In the genomic region with DNA sequence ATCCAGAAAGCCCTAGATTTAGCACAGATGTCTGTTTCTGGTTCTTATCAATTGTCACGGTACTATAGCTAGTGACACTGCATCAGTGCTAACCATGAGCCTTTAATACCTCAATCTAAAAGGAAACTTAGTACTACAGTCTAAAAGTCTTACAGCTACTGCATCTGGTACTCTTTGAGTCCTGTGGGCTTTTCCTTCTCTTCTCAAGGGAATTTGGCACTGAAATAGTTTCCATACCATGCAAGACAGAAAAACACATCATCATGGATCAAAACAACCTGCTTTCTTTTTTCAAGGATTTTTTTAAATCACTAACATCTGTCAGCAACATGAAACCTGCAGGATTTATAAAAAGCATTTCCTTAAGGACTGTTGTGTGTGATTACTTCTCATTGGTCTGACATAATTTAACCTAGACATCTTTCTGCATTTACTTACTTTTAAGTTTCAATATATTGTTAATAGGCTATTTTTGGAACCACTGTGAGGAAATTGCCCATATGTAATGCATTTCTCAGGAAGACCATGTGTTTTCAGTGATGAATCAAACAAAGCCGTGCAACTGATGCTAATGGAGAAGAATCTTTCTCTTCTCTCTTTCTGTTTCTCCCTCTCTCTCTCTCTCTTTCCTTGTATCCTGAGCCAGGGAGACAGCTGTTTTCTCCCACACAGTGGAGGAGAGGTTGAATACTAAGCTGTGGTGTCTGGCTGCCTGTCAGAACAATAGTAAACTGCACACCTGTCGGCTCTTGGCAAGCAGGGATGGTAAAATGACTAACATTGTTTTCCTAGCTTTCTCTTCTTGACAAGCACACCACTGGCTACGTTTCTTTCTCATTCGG, we compare ENCODE assay signal across 9 cellular contexts.
DNase-seq lines count a peak whose midpoint lies in the region; ATAC-seq and TF ChIP-seq lines count a peak whose summit lies in the region.
"Had no signal": no experiment of that assay in that cellular context is flagged by ENCODE, and none has a peak within 500 bp of the region (broad histone marks: within the 10 kb centered on the region; RNA-seq: fewer than 3 reads in every experiment).

No MANE protein-coding gene starts in this region.

- ATAC-seq in GM23338, result peak; percentile 37; the same call in 2 of the 3 replicates
- ATAC-seq in GM19395 (IDR thresholded peaks at IDR 0.05; ENCODE audit: unreplicated experiment), result no peak

- TF ChIP-seq CTCF in GM23338 (conservative IDR thresholded peaks at IDR 0.05; ENCODE audit: low read depth in 2 of 2), result no peak
- no peak for TF ChIP-seq CTCF in dorsolateral prefrontal cortex (IDR thresholded peaks at IDR 0.05 in 54 of 56, conservative IDR thresholded peaks at IDR 0.05 in 2 of 56; ENCODE audit: low read depth in 1 of 56, partially characterized antibody in 56 of 56)
- no peak for TF ChIP-seq CTCF in osteocyte (IDR thresholded peaks at IDR 0.05)

- intact Hi-C loops in dorsolateral prefrontal cortex (cut with DNase I), result no loop called here

- H3K36me3 ChIP-seq in GM23338 (ENCODE audit: insufficient read depth), result no peaks in the 10 kb centered on the region

- no peaks in the 10 kb centered on the region for H3K27me3 ChIP-seq in GM23338 (ENCODE audit: insufficient read depth)
- H3K27me3 ChIP-seq in dorsolateral prefrontal cortex, result no peaks in the 10 kb centered on the region

- peak; percentile 17 for DNase-seq in GM23338 (ENCODE audit: low spot score)
- peak; percentile 65 to 76 for DNase-seq in NCI-H524 (lab: John Stamatoyannopoulos, UW)
- peak in 2 of 10 donors; percentile 14 to 43 for DNase-seq in dorsolateral prefrontal cortex
- no peak for DNase-seq in osteocyte (ENCODE audit: extremely low spot score, unreplicated experiment)
- no peak for DNase-seq in germinal center (ENCODE audit: low spot score)
- DNase-seq in activated CD8-positive, alpha-beta memory T cell treated with anti-CD3 and anti-CD28 coated beads for 24 hours, result no peak
- no peak for DNase-seq in KG1 (lab: John Stamatoyannopoulos, UW)

- H3K4me3 Mint-ChIP-seq in GM23338 (no peak overlapping the region), osteocyte (ENCODE audit: unreplicated experiment) (peak overlapping the region; percentile 70)
- H3K4me3 Mint-ChIP-seq: activated naive CD8-positive, alpha-beta T cell had no signal

- no peaks in the 10 kb centered on the region for H3K79me2 ChIP-seq in GM23338 (replicated peaks; ENCODE audit: insufficient read depth)

- H3K9me3 Mint-ChIP-seq in GM23338, result peaks cover 12% of the 10 kb centered on the region
- H3K9me3 Mint-ChIP-seq in osteocyte (ENCODE audit: unreplicated experiment), result peaks cover 14% of the 10 kb centered on the region

- H3K27me3 Mint-ChIP-seq in GM23338 (ENCODE audit: insufficient read depth, low read depth, poor library complexity) (no peaks in the 10 kb centered on the region), osteocyte (ENCODE audit: unreplicated experiment) (no peaks in the 10 kb centered on the region)
- H3K27me3 Mint-ChIP-seq: activated naive CD8-positive, alpha-beta T cell had no signal

- H3K27ac ChIP-seq in GM23338 (ENCODE audit: low read depth) (no peak overlapping the region; the same call in 1 of the 2 replicates), dorsolateral prefrontal cortex (peak overlapping the region in 11 of 59 donors; percentile 7 to 45 (median 21))

- peaks cover 14% of the 10 kb centered on the region; the same call in 2 of the 3 replicates for H3K36me3 Mint-ChIP-seq in GM23338 (ENCODE audit: low read depth)
- H3K36me3 Mint-ChIP-seq in osteocyte (ENCODE audit: unreplicated experiment), result peaks cover 9% of the 10 kb centered on the region
- H3K36me3 Mint-ChIP-seq: activated naive CD8-positive, alpha-beta T cell had no signal

- H4K20me1 ChIP-seq in GM23338 (replicated peaks; ENCODE audit: insufficient read depth), result no peaks in the 10 kb centered on the region

- 0 out of 2 replicates have a peak overlapping the region, but pooled peaks have one; percentile 4 for H3K4me2 ChIP-seq in GM23338

- peaks cover 8% of the 10 kb centered on the region for H3K9me2 ChIP-seq in GM23338 (ENCODE audit: insufficient read depth)

- peaks cover 15% of the 10 kb centered on the region; the same call in 1 of the 2 replicates for H3K4me1 ChIP-seq in GM23338 (ENCODE audit: insufficient read depth)

- H3K4me1 Mint-ChIP-seq in GM23338 (peaks cover 9% of the 10 kb centered on the region), osteocyte (ENCODE audit: unreplicated experiment) (no peaks in the 10 kb centered on the region)

- peak overlapping the region; percentile 97 for H2AFZ ChIP-seq in GM23338

- no peak overlapping the region; the same call in 1 of the 2 replicates for H3K27ac Mint-ChIP-seq in GM23338
- H3K27ac Mint-ChIP-seq in osteocyte (ENCODE audit: unreplicated experiment), result no peak overlapping the region
- H3K27ac Mint-ChIP-seq: activated naive CD8-positive, alpha-beta T cell had no signal

- H3F3A ChIP-seq in GM23338 (replicated peaks; ENCODE audit: low read depth), result no peaks in the 10 kb centered on the region

- H3K4me3 ChIP-seq in GM23338, result no peak overlapping the region
- H3K4me3 ChIP-seq in dorsolateral prefrontal cortex, result peak overlapping the region in 43 of 59 donors; percentile 1 to 58 (median 30)

TF ChIP-seq in GM23338, 12 proteins besides CTCF, POLR2A, EP300 and RAD21 (continues in another document):
- TF ChIP-seq, protein P1, sequence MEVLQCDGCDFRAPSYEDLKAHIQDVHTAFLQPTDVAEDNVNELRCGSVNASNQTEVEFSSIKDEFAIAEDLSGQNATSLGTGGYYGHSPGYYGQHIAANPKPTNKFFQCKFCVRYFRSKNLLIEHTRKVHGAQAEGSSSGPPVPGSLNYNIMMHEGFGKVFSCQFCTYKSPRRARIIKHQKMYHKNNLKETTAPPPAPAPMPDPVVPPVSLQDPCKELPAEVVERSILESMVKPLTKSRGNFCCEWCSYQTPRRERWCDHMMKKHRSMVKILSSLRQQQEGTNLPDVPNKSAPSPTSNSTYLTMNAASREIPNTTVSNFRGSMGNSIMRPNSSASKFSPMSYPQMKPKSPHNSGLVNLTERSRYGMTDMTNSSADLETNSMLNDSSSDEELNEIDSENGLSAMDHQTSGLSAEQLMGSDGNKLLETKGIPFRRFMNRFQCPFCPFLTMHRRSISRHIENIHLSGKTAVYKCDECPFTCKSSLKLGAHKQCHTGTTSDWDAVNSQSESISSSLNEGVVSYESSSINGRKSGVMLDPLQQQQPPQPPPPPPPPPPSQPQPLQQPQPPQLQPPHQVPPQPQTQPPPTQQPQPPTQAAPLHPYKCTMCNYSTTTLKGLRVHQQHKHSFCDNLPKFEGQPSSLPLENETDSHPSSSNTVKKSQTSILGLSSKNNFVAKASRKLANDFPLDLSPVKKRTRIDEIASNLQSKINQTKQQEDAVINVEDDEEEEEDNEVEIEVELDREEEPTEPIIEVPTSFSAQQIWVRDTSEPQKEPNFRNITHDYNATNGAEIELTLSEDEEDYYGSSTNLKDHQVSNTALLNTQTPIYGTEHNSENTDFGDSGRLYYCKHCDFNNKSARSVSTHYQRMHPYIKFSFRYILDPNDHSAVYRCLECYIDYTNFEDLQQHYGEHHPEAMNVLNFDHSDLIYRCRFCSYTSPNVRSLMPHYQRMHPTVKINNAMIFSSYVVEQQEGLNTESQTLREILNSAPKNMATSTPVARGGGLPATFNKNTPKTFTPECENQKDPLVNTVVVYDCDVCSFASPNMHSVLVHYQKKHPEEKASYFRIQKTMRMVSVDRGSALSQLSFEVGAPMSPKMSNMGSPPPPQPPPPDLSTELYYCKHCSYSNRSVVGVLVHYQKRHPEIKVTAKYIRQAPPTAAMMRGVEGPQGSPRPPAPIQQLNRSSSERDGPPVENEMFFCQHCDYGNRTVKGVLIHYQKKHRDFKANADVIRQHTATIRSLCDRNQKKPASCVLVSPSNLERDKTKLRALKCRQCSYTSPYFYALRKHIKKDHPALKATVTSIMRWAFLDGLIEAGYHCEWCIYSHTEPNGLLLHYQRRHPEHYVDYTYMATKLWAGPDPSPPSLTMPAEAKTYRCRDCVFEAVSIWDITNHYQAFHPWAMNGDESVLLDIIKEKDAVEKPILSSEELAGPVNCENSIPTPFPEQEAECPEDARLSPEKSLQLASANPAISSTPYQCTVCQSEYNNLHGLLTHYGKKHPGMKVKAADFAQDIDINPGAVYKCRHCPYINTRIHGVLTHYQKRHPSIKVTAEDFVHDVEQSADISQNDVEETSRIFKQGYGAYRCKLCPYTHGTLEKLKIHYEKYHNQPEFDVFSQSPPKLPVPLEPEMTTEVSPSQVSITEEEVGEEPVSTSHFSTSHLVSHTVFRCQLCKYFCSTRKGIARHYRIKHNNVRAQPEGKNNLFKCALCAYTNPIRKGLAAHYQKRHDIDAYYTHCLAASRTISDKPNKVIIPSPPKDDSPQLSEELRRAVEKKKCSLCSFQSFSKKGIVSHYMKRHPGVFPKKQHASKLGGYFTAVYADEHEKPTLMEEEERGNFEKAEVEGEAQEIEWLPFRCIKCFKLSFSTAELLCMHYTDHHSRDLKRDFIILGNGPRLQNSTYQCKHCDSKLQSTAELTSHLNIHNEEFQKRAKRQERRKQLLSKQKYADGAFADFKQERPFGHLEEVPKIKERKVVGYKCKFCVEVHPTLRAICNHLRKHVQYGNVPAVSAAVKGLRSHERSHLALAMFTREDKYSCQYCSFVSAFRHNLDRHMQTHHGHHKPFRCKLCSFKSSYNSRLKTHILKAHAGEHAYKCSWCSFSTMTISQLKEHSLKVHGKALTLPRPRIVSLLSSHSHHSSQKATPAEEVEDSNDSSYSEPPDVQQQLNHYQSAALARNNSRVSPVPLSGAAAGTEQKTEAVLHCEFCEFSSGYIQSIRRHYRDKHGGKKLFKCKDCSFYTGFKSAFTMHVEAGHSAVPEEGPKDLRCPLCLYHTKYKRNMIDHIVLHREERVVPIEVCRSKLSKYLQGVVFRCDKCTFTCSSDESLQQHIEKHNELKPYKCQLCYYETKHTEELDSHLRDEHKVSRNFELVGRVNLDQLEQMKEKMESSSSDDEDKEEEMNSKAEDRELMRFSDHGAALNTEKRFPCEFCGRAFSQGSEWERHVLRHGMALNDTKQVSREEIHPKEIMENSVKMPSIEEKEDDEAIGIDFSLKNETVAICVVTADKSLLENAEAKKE (CRISPR knock-in tag; IDR thresholded peaks at IDR 0.05), result no peak
- TF ChIP-seq CREB1 (CRISPR knock-in tag; IDR thresholded peaks at IDR 0.05; ENCODE audit: low read depth) (no peak), EZH2 (IDR thresholded peaks at IDR 0.05; ENCODE audit: low read depth, unreplicated experiment) (no peak), ZNF331 (CRISPR knock-in tag; IDR thresholded peaks at IDR 0.05; ENCODE audit: low read depth) (no peak), POLR2AphosphoS5 (IDR thresholded peaks at IDR 0.05; ENCODE audit: low read depth) (no peak)
- TF ChIP-seq, protein P2, sequence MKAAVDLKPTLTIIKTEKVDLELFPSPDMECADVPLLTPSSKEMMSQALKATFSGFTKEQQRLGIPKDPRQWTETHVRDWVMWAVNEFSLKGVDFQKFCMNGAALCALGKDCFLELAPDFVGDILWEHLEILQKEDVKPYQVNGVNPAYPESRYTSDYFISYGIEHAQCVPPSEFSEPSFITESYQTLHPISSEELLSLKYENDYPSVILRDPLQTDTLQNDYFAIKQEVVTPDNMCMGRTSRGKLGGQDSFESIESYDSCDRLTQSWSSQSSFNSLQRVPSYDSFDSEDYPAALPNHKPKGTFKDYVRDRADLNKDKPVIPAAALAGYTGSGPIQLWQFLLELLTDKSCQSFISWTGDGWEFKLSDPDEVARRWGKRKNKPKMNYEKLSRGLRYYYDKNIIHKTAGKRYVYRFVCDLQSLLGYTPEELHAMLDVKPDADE (IDR thresholded peaks at IDR 0.05), result no peak

Comparison
In these comparisons a context has a peak if more than half of its experiments do, and no peak if none do; other contexts are left out.
1. DNase-seq: peak in GM23338 (single experiment) and NCI-H524 (2 of 2); none in osteocyte (single experiment), germinal center (single experiment), activated CD8-positive, alpha-beta memory T cell treated with anti-CD3 and anti-CD28 coated beads for 24 hours (single experiment) and KG1 (single experiment).